Comparison of ENCODE assay signal across 9 cellular contexts in genomic region chr9:129888085-129888808, GRCh38. TPM values are rescaled to one million over a fixed set of nuclear protein-coding genes. Genes with fewer than 3 reads are reported as not detected.
DNase-seq lines count a peak whose midpoint lies in the region; ATAC-seq and TF ChIP-seq lines count a peak whose summit lies in the region.
"Had no signal": no experiment of that assay in that cellular context is flagged by ENCODE, and none has a peak within 500 bp of the region (broad histone marks: within the 10 kb centered on the region; RNA-seq: fewer than 3 reads in every experiment).

No MANE protein-coding gene starts in this region.

- H3K4me1 Mint-ChIP-seq in T-cell (peaks cover 89 to 95% (median 91%) of the 10 kb centered on the region in 3 donors), neural progenitor cell (peaks cover 61% of the 10 kb centered on the region)
- peaks cover 77% of the 10 kb centered on the region for H3K4me1 Mint-ChIP-seq in activated naive CD8-positive, alpha-beta T cell treated with anti-CD3 and anti-CD28 coated beads for 36 hours

- H3K36me3 Mint-ChIP-seq in T-cell, result peaks cover 11% of the 10 kb centered on the region
- H3K36me3 Mint-ChIP-seq in activated naive CD8-positive, alpha-beta T cell treated with anti-CD3 and anti-CD28 coated beads for 36 hours, result peaks cover 70% of the 10 kb centered on the region
- H3K36me3 Mint-ChIP-seq in neural progenitor cell, result peaks cover 14% of the 10 kb centered on the region

- POLR2A ChIA-PET in T-cell (lab: Charles Lee), result interaction anchor here in 1 of 2 donors (0.6 to 1.1 kb wide), 9 partner anchors 10 to 161 kb away, joined by 3 to 14 read pairs (median 4); no protein-coding TSS in a partner anchor

- no peaks in the 10 kb centered on the region for H3K79me2 ChIP-seq in neural progenitor cell (ENCODE audit: low read depth)

- no peak overlapping the region for H3K9ac ChIP-seq in neural progenitor cell

- CTCF ChIA-PET in T-cell (lab: Charles Lee), result interaction anchor here in 1 of 2 donors (0.7 to 1.6 kb wide), 4 partner anchors 30 to 154 kb away, joined by 3 to 7 read pairs (median 5); no protein-coding TSS in a partner anchor

- H3K27me3 Mint-ChIP-seq in T-cell (no peaks in the 10 kb centered on the region), neural progenitor cell (ENCODE audit: insufficient read depth, low read depth) (peaks cover 2% of the 10 kb centered on the region)
- peaks cover 3% of the 10 kb centered on the region for H3K27me3 Mint-ChIP-seq in activated naive CD8-positive, alpha-beta T cell treated with anti-CD3 and anti-CD28 coated beads for 36 hours

- DNase-seq in T-cell (peak; percentile 79 to 98 (median 92)), neural progenitor cell (ENCODE audit: low spot score) (no peak), upper lobe of left lung (peak; percentile 57 to 77), tibial artery (no peak), NCI-H2171 (lab: John Stamatoyannopoulos, UW) (no peak)
- peak; percentile 94 for DNase-seq in activated naive CD8-positive, alpha-beta T cell treated with anti-CD3 and anti-CD28 coated beads for 36 hours

- peak; percentile 58 for ATAC-seq in GM19023 (IDR thresholded peaks at IDR 0.05; ENCODE audit: unreplicated experiment)
- ATAC-seq in HG03097 (IDR thresholded peaks at IDR 0.05; ENCODE audit: low FRiP score, unreplicated experiment), result peak; percentile 47
- peak; percentile 48 to 61 (median 53) for ATAC-seq in T-cell (replicated peaks in 1 of 4)
- peak in 1 of 2 donors; percentile 20 for ATAC-seq in upper lobe of left lung (ENCODE audit: low FRiP score in 2 of 2)

- H3K27ac Mint-ChIP-seq in T-cell (peak overlapping the region; percentile 98 to 99), neural progenitor cell (no peak overlapping the region)
- H3K27ac Mint-ChIP-seq in activated naive CD8-positive, alpha-beta T cell treated with anti-CD3 and anti-CD28 coated beads for 36 hours, result peak overlapping the region; percentile 100

- H3K36me3 ChIP-seq in neural progenitor cell, result no peaks in the 10 kb centered on the region
- peaks cover 0 to 4% (median 0%) of the 10 kb centered on the region in 4 donors for H3K36me3 ChIP-seq in upper lobe of left lung
- H3K36me3 ChIP-seq in tibial artery, result peaks cover 4 to 27% (median 26%) of the 10 kb centered on the region in 3 donors
- H3K36me3 ChIP-seq: adrenal gland had no signal

- H2AFZ ChIP-seq in neural progenitor cell (replicated peaks), result no peak overlapping the region

- TF ChIP-seq CTCF in neural progenitor cell (IDR thresholded peaks at IDR 0.05), result no peak
- TF ChIP-seq CTCF in upper lobe of left lung (IDR thresholded peaks at IDR 0.05), result no peak
- TF ChIP-seq CTCF in tibial artery (IDR thresholded peaks at IDR 0.05), result no peak

- no peak for TF ChIP-seq EP300 in upper lobe of left lung (IDR thresholded peaks at IDR 0.05)

- no peaks in the 10 kb centered on the region for H3K27me3 ChIP-seq in neural progenitor cell
- no peaks in the 10 kb centered on the region for H3K27me3 ChIP-seq in upper lobe of left lung
- H3K27me3 ChIP-seq in tibial artery, result no peaks in the 10 kb centered on the region
- H3K27me3 ChIP-seq: adrenal gland had no signal

- H3K9me3 Mint-ChIP-seq in T-cell (no peaks in the 10 kb centered on the region), neural progenitor cell (no peaks in the 10 kb centered on the region)
- peaks cover 4% of the 10 kb centered on the region for H3K9me3 Mint-ChIP-seq in activated naive CD8-positive, alpha-beta T cell treated with anti-CD3 and anti-CD28 coated beads for 36 hours

- H3K4me3 Mint-ChIP-seq in T-cell, result peak overlapping the region; percentile 83 to 95 (median 85)
- H3K4me3 Mint-ChIP-seq in activated naive CD8-positive, alpha-beta T cell treated with anti-CD3 and anti-CD28 coated beads for 36 hours, result peak overlapping the region; percentile 92
- peak overlapping the region; percentile 53 for H3K4me3 Mint-ChIP-seq in neural progenitor cell

- H3K4me3 ChIP-seq in neural progenitor cell, result no peak overlapping the region
- peak overlapping the region in 3 of 4 donors; percentile 4 to 26 (median 22) for H3K4me3 ChIP-seq in upper lobe of left lung
- H3K4me3 ChIP-seq in tibial artery, result no peak overlapping the region
- H3K4me3 ChIP-seq: adrenal gland had no signal

- H3K27ac ChIP-seq in neural progenitor cell, result no peak overlapping the region
- H3K27ac ChIP-seq in upper lobe of left lung, result peak overlapping the region; percentile 84 to 90 (median 86)
- H3K27ac ChIP-seq in tibial artery, result peak overlapping the region in 1 of 2 donors; percentile 7

- peaks cover 38% of the 10 kb centered on the region for H3F3A ChIP-seq in neural progenitor cell (ENCODE audit: low read depth)

- intact Hi-C loops in tibial artery (cut with DNase I; ENCODE audit: low total_unique reads), result loop anchor here (5.0 to 10.0 kb wide), 2 partner anchors 57 to 169 kb away; no protein-coding TSS in a partner anchor

- peak in 1 of 4 donors; percentile 59 for TF ChIP-seq POLR2A in upper lobe of left lung (IDR thresholded peaks at IDR 0.05)

- H3K9me3 ChIP-seq in neural progenitor cell (ENCODE audit: low read depth), result no peaks in the 10 kb centered on the region
- no peaks in the 10 kb centered on the region for H3K9me3 ChIP-seq in upper lobe of left lung
- no peaks in the 10 kb centered on the region for H3K9me3 ChIP-seq in tibial artery
- H3K9me3 ChIP-seq: adrenal gland had no signal

- no peak overlapping the region for H3K4me2 ChIP-seq in neural progenitor cell

- WGBS in upper lobe of left lung, 2 donors, result 45 to 65% methylated on average over 19 to 26 of the region's 26 CpGs

- H3K4me1 ChIP-seq in neural progenitor cell (peaks cover 38% of the 10 kb centered on the region), upper lobe of left lung (peaks cover 54 to 91% (median 75%) of the 10 kb centered on the region in 4 donors), tibial artery (peaks cover 0 to 55% (median 45%) of the 10 kb centered on the region in 4 donors)

- no peaks in the 10 kb centered on the region for H4K20me1 ChIP-seq in neural progenitor cell (ENCODE audit: low read depth)

RNA-seq across cellular contexts. Expression of gene USP20, which starts 53.0 kb away (rescaled TPM):
- 100 to 1,000 TPM; 105 to 140 (median 125) TPM for total RNA-seq in T-cell
- total RNA-seq in activated naive CD8-positive, alpha-beta T cell treated with anti-CD3 and anti-CD28 coated beads for 36 hours, result 10 to 100 TPM; 51.1 to 55.4 TPM
- total RNA-seq in neural progenitor cell (ENCODE audit: low replicate concordance), result 10.8 and 25.2 TPM in 2 replicates
- 10 to 100 TPM; 17.3 to 75.4 (median 26.2) TPM for total RNA-seq in upper lobe of left lung

RNA-seq across cellular contexts. Expression of gene C9orf78, which starts 53.2 kb away (rescaled TPM):
- total RNA-seq in T-cell, result 100 to 1,000 TPM in 1 of 5 donors, 10 to 100 TPM in 4; 80.5 to 112 (median 90.2) TPM
- total RNA-seq in activated naive CD8-positive, alpha-beta T cell treated with anti-CD3 and anti-CD28 coated beads for 36 hours, result 10 to 100 TPM; 66.3 to 68.2 TPM
- 40.9 and 42.2 TPM in 2 replicates for total RNA-seq in neural progenitor cell (ENCODE audit: low replicate concordance)
- 10 to 100 TPM; 17.8 to 66.6 (median 36.5) TPM for total RNA-seq in upper lobe of left lung

Comparison
In these comparisons a context has a peak if more than half of its experiments do, and no peak if none do; other contexts are left out.
1. DNase-seq: peak in T-cell (34 of 34), activated naive CD8-positive, alpha-beta T cell treated with anti-CD3 and anti-CD28 coated beads for 36 hours (single experiment) and upper lobe of left lung (2 of 2); none in neural progenitor cell (single experiment), tibial artery (0 of 2) and NCI-H2171 (single experiment).
2. H3K4me3 ChIP-seq: peak in upper lobe of left lung (3 of 4); none in neural progenitor cell (single experiment) and tibial artery (0 of 2).
3. Peak in every context shown above with its lines, with median percentiles within 50 percentile points of each other: H3K4me3 Mint-ChIP-seq.